8 cellular contexts compared by ENCODE assay signal in genomic region chr10:69089638-69090599, GRCh38. TPM values are rescaled to one million over a fixed set of nuclear protein-coding genes. Genes with fewer than 3 reads are reported as not detected.
DNase-seq lines count a peak whose midpoint lies in the region; ATAC-seq, FAIRE-seq and TF ChIP-seq lines count a peak whose summit lies in the region.

No MANE protein-coding gene starts in this region.

- no peaks in the 10 kb centered on the region for H3K27me3 ChIP-seq in small intestine (ENCODE audit: control insufficient read depth in 2 of 2, insufficient read depth in 2 of 2, low read length in 2 of 2)

- intact Hi-C loops in posterior cingulate gyrus (cut with DNase I): loop anchor here (5.0 kb wide), 1 partner anchor 103 kb away; the partner anchor contains the start of gene KIFBP

- no peaks in the 10 kb centered on the region for H3K9me3 ChIP-seq in small intestine (ENCODE audit: control insufficient read depth, low read depth)

- TF ChIP-seq CTCF in GM10266 (IDR thresholded peaks at IDR 0.05; ENCODE audit: control insufficient read depth, insufficient read depth, low read depth, missing control alignments) (no peak), GM10248 (IDR thresholded peaks at IDR 0.05; ENCODE audit: control extremely low read depth, extremely low read depth, low read depth, missing control alignments) (no peak)

- no peaks in the 10 kb centered on the region for H3K36me3 ChIP-seq in small intestine (ENCODE audit: control insufficient read depth in 2 of 2, insufficient read depth in 2 of 2, low read length in 2 of 2)

- POLR2A ChIA-PET in GM10248 (lab: Yijun Ruan, JAX): interaction anchor here (0.6 to 1.3 kb wide), 4 partner anchors 34 to 186 kb away, joined by 3 to 4 read pairs (median 4); no protein-coding TSS in a partner anchor

- FAIRE-seq in small intestine (lab: Jason Lieb, UNC): no peak

- H3K4me3 ChIP-seq in small intestine (ENCODE audit: low read depth in 1 of 2, low read length in 2 of 2): no peak overlapping the region

- no peaks in the 10 kb centered on the region for H3K4me1 ChIP-seq in small intestine (ENCODE audit: control insufficient read depth in 2 of 2, insufficient read depth in 1 of 2, low read depth in 1 of 2, low read length in 1 of 2)

- CTCF ChIA-PET in GM10248 (lab: Yijun Ruan, JAX): interaction anchor here (0.8 kb wide), 1 partner anchor 85 kb away, joined by 3 read pairs; no protein-coding TSS in a partner anchor

- H3K27ac ChIP-seq in small intestine (ENCODE audit: low read depth in 1 of 2, low read length in 1 of 2): peak overlapping the region; percentile 66 to 81

- WGBS in small intestine, 3 donors: 61 to 74% (median 66%) methylated on average over 16 of the region's 16 CpGs

- DNase-seq in GM10266 (ENCODE audit: extremely low spot score) (peak; percentile 60), dermis blood vessel endothelial cell (peak; percentile 84), small intestine (peak; percentile 42), NCI-H524 treated with DMSO at 0.1 percent for 48 hours (lab: John Stamatoyannopoulos, UW) (no peak), posterior cingulate gyrus (no peak), GM10248 (ENCODE audit: extremely low spot score) (no peak)
- DNase-seq in activated CD4-positive, CD25-positive, alpha-beta regulatory T cell treated with anti-CD3 and anti-CD28 coated beads, Interleukin-2, amount 50 U/mL, for 72 hours: peak; percentile 67

- peak; percentile 32 for ATAC-seq in HG02885 (IDR thresholded peaks at IDR 0.05; ENCODE audit: poor library complexity, unreplicated experiment)

RNA-seq across cellular contexts. Expression of gene SRGN, which starts 2.0 kb away (rescaled TPM):
- total RNA-seq in dermis blood vessel endothelial cell: 495 and 622 TPM in 2 replicates
- 100 to 1,000 TPM in 1 of 3 donors, 10 to 100 TPM in 1, 1 to 10 TPM in 1; 8.1 to 155 (median 25.4) TPM for polyA plus RNA-seq in small intestine

RNA-seq across cellular contexts. Expression of gene VPS26A, which starts 34.1 kb away (rescaled TPM):
- total RNA-seq in dermis blood vessel endothelial cell: 34.5 and 56.8 TPM in 2 replicates
- polyA plus RNA-seq in small intestine: 10 to 100 TPM; 34.0 to 35.9 (median 34.2) TPM

Comparison
In these comparisons a context has a peak if more than half of its experiments do, and no peak if none do; other contexts are left out.
1. DNase-seq: peak in GM10266 (single experiment), activated CD4-positive, CD25-positive, alpha-beta regulatory T cell treated with anti-CD3 and anti-CD28 coated beads, Interleukin-2, amount 50 U/mL, for 72 hours (single experiment), dermis blood vessel endothelial cell (single experiment) and small intestine (single experiment); none in NCI-H524 treated with DMSO at 0.1 percent for 48 hours (single experiment), posterior cingulate gyrus (0 of 10) and GM10248 (single experiment).